ENCODE assay signal across 15 cellular contexts in genomic region chr10:34523017-34523767, GRCh38.
DNase-seq lines count a peak whose midpoint lies in the region; ATAC-seq and TF ChIP-seq lines count a peak whose summit lies in the region.
"Had no signal": no experiment of that assay in that cellular context is flagged by ENCODE, and none has a peak within 500 bp of the region (broad histone marks: within the 10 kb centered on the region; RNA-seq: fewer than 3 reads in every experiment).

No MANE protein-coding gene starts in this region.

- DNase-seq in EH (ENCODE audit: low read depth): peak; percentile 37
- peak; percentile 11 for DNase-seq in Jurkat, Clone E6-1 (ENCODE audit: low read depth, low spot score)
- DNase-seq in left lobe of liver (ENCODE audit: low spot score): no peak
- DNase-seq in NCI-H1930 (lab: John Stamatoyannopoulos, UW): no peak
- DNase-seq in GOT3 (lab: John Stamatoyannopoulos, UW): no peak
- DNase-seq: activated T-cell treated with anti-CD3 and anti-CD28 coated beads, Interleukin-2, amount 50 U/mL, for 1 hour; cerebellar nuclear complex; HFFc6; NCI-H1092; SIG-M5 had no signal

- no peak for TF ChIP-seq CTCF in VCaP (conservative IDR thresholded peaks at IDR 0.05)

- H3K4me3 ChIP-seq in Jurkat, Clone E6-1 (ENCODE audit: low read length): peak overlapping the region; percentile 20
- H3K4me3 ChIP-seq: BLaER1 treated with 17β-estradiol and CSF1 and Interleukin-3, amounts not matched to agents 10 nM and 100 nM had no signal

- ATAC-seq in left lobe of liver (peak; percentile 54), GM18519 (IDR thresholded peaks at IDR 0.05; ENCODE audit: low FRiP score, unreplicated experiment) (no peak)
- ATAC-seq: activated naive CD4-positive, alpha-beta T cell treated with anti-CD3 and anti-CD28 coated beads, Interleukin-2, amount 50 U/mL, for 72 hours had no signal

- peak overlapping the region; percentile 39 for H3K27ac ChIP-seq in VCaP
- H3K27ac ChIP-seq: BLaER1 treated with 17β-estradiol and CSF1 and Interleukin-3, amounts not matched to agents 10 nM and 100 nM; parathyroid adenoma had no signal

Comparison
In these comparisons a context has a peak if more than half of its experiments do, and no peak if none do; other contexts are left out.
1. DNase-seq: peak in EH (single experiment) and Jurkat, Clone E6-1 (single experiment); none in left lobe of liver (single experiment), NCI-H1930 (0 of 2) and GOT3 (single experiment).